In the genomic region with DNA sequence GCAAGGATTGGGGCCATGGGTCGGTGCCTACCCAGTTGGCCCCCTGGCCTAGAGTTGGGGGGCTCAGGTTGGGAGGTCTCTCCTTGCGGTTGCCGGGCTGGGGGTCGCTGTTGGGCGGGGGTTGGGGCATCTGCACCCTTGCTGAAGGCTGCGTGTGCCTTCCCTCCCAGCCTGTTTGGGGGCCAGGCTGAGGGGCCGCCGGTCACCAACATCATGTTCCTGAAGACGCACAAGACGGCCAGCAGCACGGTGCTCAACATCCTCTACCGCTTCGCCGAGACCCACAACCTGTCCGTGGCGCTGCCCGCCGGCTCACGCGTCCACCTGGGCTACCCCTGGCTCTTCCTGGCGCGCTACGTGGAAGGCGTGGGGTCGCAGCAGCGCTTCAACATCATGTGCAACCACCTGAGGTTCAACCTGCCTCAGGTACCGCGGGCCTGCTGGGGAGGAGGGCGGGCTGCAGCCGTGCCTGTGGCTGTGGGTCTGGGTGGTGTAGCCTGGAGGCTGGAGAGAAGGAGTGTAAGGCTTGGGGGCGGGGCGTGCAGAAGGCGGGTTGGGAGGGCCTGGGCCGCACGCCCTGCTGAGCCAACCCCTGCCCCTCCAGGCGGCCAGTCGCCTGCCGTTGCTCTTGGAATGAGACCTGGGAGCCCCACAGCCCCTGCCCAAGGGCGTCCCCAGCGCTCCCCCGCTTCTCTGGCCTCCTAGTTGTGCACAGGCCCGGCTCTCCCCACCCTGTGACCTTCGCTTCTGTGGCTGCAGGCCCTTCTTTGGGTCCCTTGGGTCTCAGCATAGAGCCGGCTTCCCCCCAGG, we compare ENCODE assay signal across 17 cellular contexts. TPM values are rescaled to one million over a fixed set of nuclear protein-coding genes. Genes with fewer than 3 reads are reported as not detected.
DNase-seq lines count a peak whose midpoint lies in the region; ATAC-seq and TF ChIP-seq lines count a peak whose summit lies in the region.
"Had no signal": no experiment of that assay in that cellular context is flagged by ENCODE, and none has a peak within 500 bp of the region (broad histone marks: within the 10 kb centered on the region; RNA-seq: fewer than 3 reads in every experiment).

No MANE protein-coding gene starts in this region.

- H3K4me3 ChIP-seq in lung (no peak overlapping the region), aorta (ENCODE audit: low read length in 2 of 2) (no peak overlapping the region)
- H3K4me3 ChIP-seq: body of pancreas had no signal

- H3K9me3 Mint-ChIP-seq in central memory CD8-positive, alpha-beta T cell: no peaks in the 10 kb centered on the region
- H3K9me3 Mint-ChIP-seq: activated T-helper 2 cell treated with anti-CD3 and anti-CD28 coated beads, Interferon-gamma antibody, Interleukin-2, Interleukin-4, amounts not matched to agents 10 μg/mL and 5 μg/mL and 100 μg/mL, durations not matched to agents 14 hours and 24 hours and 36 hours; type B pancreatic cell had no signal

- 75 to 87% methylated on average over 44 of the region's 44 CpGs for WGBS in lung, 2 donors
- WGBS in aorta, 2 donors: 85 to 88% methylated on average over 43 to 44 of the region's 44 CpGs

- intact Hi-C loops in left cardiac atrium (cut with DNase I) (no loop called here), cardiac septum (cut with DNase I) (no loop called here), aorta (cut with DNase I) (no loop called here)

- no peaks in the 10 kb centered on the region for H3K27me3 Mint-ChIP-seq in central memory CD8-positive, alpha-beta T cell
- H3K27me3 Mint-ChIP-seq: type B pancreatic cell had no signal

- H3K27me3 ChIP-seq in lung (ENCODE audit: control insufficient read depth, insufficient read depth): peaks cover 12% of the 10 kb centered on the region
- no peaks in the 10 kb centered on the region for H3K27me3 ChIP-seq in aorta (ENCODE audit: control insufficient read depth in 1 of 2, insufficient read depth in 2 of 2, low read length in 1 of 2)

- H3K36me3 ChIP-seq in lung (ENCODE audit: control insufficient read depth in 2 of 2, insufficient read depth in 2 of 2, low read length in 2 of 2) (no peaks in the 10 kb centered on the region), aorta (ENCODE audit: control insufficient read depth in 1 of 2, insufficient read depth in 2 of 2, low read length in 1 of 2) (no peaks in the 10 kb centered on the region)

- POLR2A ChIA-PET in RWPE1 (lab: Yijun Ruan, JAX; ENCODE audit: low non-redundant PET): no interaction called here

- peak; percentile 16 for DNase-seq in left cardiac atrium
- DNase-seq in cardiac septum (ENCODE audit: low spot score): no peak
- no peak for DNase-seq in central memory CD8-positive, alpha-beta T cell (ENCODE audit: low spot score in 2 of 2)
- DNase-seq in lung (ENCODE audit: low spot score): peak; percentile 28
- DNase-seq in aorta: peak; percentile 43 to 73
- DNase-seq in stimulated activated naive CD4-positive, alpha-beta T cell (lab: John Stamatoyannopoulos, UW): no peak
- no peak for DNase-seq in RWPE1 (ENCODE audit: low spot score)
- DNase-seq: activated CD4-positive, alpha-beta T cell treated with anti-CD3 and anti-CD28 coated beads for 1 hour; NCI-H1105; OCI-M1; stimulated activated CD4-positive, alpha-beta T cell treated with anti-CD3 and anti-CD28 coated beads, Interleukin-1b, Interleukin-23, amount 100 ng/mL, for 48 hours; stimulated activated CD8-positive, alpha-beta memory T cell treated with anti-CD3 and anti-CD28 coated beads, Interleukin-4, amount 100 ng/mL, for 48 hours had no signal

- H3K27ac Mint-ChIP-seq in central memory CD8-positive, alpha-beta T cell (ENCODE audit: low read depth): no peak overlapping the region
- H3K27ac Mint-ChIP-seq: activated T-helper 2 cell treated with anti-CD3 and anti-CD28 coated beads, Interferon-gamma antibody, Interleukin-2, Interleukin-4, amounts not matched to agents 10 μg/mL and 5 μg/mL and 100 μg/mL, durations not matched to agents 14 hours and 24 hours and 36 hours; progenitor cell of endocrine pancreas; type B pancreatic cell had no signal

- peak in 1 of 2 donors; percentile 44 for ATAC-seq in left cardiac atrium
- ATAC-seq in central memory CD8-positive, alpha-beta T cell (replicated peaks; ENCODE audit: extremely low read depth, poor library complexity, severe bottlenecking): no peak
- no peak for ATAC-seq in lung (ENCODE audit: insufficient read depth, low FRiP score)
- peak; percentile 27 for ATAC-seq in aorta (ENCODE audit: low FRiP score)
- ATAC-seq in GM18870 (IDR thresholded peaks at IDR 0.05; ENCODE audit: unreplicated experiment): no peak
- ATAC-seq: body of pancreas had no signal

- CTCF ChIA-PET in RWPE1 (lab: Yijun Ruan, JAX): no interaction called here

- H3K36me3 Mint-ChIP-seq in central memory CD8-positive, alpha-beta T cell (ENCODE audit: insufficient read depth): peaks cover 3% of the 10 kb centered on the region
- H3K36me3 Mint-ChIP-seq: type B pancreatic cell had no signal

- no peak for TF ChIP-seq CTCF in lung (IDR thresholded peaks at IDR 0.05; ENCODE audit: control extremely low read depth, extremely low read depth)
- TF ChIP-seq CTCF in RWPE1 (conservative IDR thresholded peaks at IDR 0.05; ENCODE audit: low read depth): no peak

- no peak overlapping the region for H3K27ac ChIP-seq in lung (ENCODE audit: low read depth in 1 of 2, low read length in 1 of 2)
- H3K27ac ChIP-seq in aorta (ENCODE audit: low read depth in 1 of 2, low read length in 2 of 2): no peak overlapping the region
- no peak overlapping the region for H3K27ac ChIP-seq in RWPE1
- H3K27ac ChIP-seq: body of pancreas had no signal

- H3K4me1 ChIP-seq in lung (ENCODE audit: control insufficient read depth in 2 of 2, insufficient read depth in 2 of 2, low read length in 2 of 2): peaks cover 0 to 10% of the 10 kb centered on the region in 2 donors
- H3K4me1 ChIP-seq in aorta (ENCODE audit: control insufficient read depth in 1 of 2, insufficient read depth in 2 of 2, low read length in 2 of 2): no peaks in the 10 kb centered on the region

- no peaks in the 10 kb centered on the region for H3K9me3 ChIP-seq in lung (ENCODE audit: control insufficient read depth in 2 of 2, insufficient read depth in 1 of 2, low read length in 1 of 2)
- H3K9me3 ChIP-seq in aorta (ENCODE audit: control insufficient read depth, low read length): no peaks in the 10 kb centered on the region
- H3K9me3 ChIP-seq: body of pancreas had no signal

- peak overlapping the region; percentile 27 for H3K4me3 Mint-ChIP-seq in central memory CD8-positive, alpha-beta T cell
- H3K4me3 Mint-ChIP-seq: type B pancreatic cell had no signal

- peaks cover 6% of the 10 kb centered on the region for H3K4me1 Mint-ChIP-seq in central memory CD8-positive, alpha-beta T cell

RNA-seq across cellular contexts. Expression of a gene that starts 7.2 kb away (rescaled TPM):
- total RNA-seq in left cardiac atrium (under 1 TPM; 0.16 to 0.38 TPM), cardiac septum (not detected), lung (under 1 TPM; 0.26 to 0.43 TPM), aorta (under 1 TPM in 1 of 2 donors, not detected in 1; 0.26 TPM)
- polyA plus RNA-seq in lung (under 1 TPM; 0.27 to 0.59 TPM), aorta (1 to 10 TPM in 1 of 2 donors, not detected in 1; 6.4 TPM)
- total RNA-seq: body of pancreas had no signal

RNA-seq across cellular contexts. Expression of a gene that starts 25.2 kb away (rescaled TPM):
- under 1 TPM in 1 of 2 donors, not detected in 1; 0.44 TPM for total RNA-seq in left cardiac atrium
- total RNA-seq in cardiac septum: not detected
- under 1 TPM in 1 of 2 donors, not detected in 1; 0.40 TPM for total RNA-seq in lung
- polyA plus RNA-seq in lung: not detected
- not detected for total RNA-seq in aorta
- not detected for polyA plus RNA-seq in aorta
- total RNA-seq: body of pancreas had no signal

RNA-seq across cellular contexts. Expression of a gene that starts 56.9 kb away (rescaled TPM):
- total RNA-seq in left cardiac atrium: 1 to 10 TPM; 1.2 to 1.5 TPM
- 2.0 TPM for total RNA-seq in cardiac septum
- under 1 TPM; 0.83 to 0.97 TPM for total RNA-seq in lung
- polyA plus RNA-seq in lung: under 1 TPM; 0.59 to 0.80 TPM
- under 1 TPM; 0.39 to 0.75 TPM for total RNA-seq in aorta
- polyA plus RNA-seq in aorta: not detected
- total RNA-seq: progenitor cell of endocrine pancreas had no signal

Comparison
In these comparisons a context has a peak if more than half of its experiments do, and no peak if none do; other contexts are left out.
1. DNase-seq: peak in left cardiac atrium (single experiment), lung (single experiment) and aorta (2 of 2); none in cardiac septum (single experiment), central memory CD8-positive, alpha-beta T cell (0 of 2), stimulated activated naive CD4-positive, alpha-beta T cell (0 of 6) and RWPE1 (single experiment).